ENCODE assay signal across 8 cellular contexts in the genomic region with DNA sequence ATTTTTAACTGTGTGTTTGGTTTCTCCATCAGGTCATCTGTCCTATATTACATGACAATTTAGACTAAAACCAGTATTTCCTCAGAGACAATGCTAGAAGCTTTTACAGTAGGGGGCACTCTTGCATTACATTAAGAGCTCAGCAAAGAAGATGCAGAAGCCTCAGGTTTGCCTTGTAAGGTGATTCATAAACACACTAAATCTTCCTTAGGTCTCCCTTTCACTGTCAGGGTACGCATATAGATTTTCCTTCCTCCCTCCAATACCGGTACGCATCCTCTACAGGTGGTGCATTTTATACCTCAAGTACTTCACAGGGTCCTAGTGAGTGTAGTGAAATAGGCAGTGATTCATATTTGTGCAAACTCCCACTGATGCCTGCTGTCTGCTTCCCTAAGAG. TPM values are rescaled to one million over a fixed set of nuclear protein-coding genes. Genes with fewer than 3 reads are reported as not detected.
DNase-seq lines count a peak whose midpoint lies in the region; ATAC-seq and TF ChIP-seq lines count a peak whose summit lies in the region.

No MANE protein-coding gene starts in this region.

- no peaks in the 10 kb centered on the region for H3K4me1 ChIP-seq in uterus

- DNase-seq in DMS114 treated with DMSO at 0.1 percent for 48 hours (lab: John Stamatoyannopoulos, UW; ENCODE audit: unreplicated experiment) (peak; percentile 31), NCI-H748 (lab: John Stamatoyannopoulos, UW; ENCODE audit: unreplicated experiment) (peak; percentile 65), amniotic stem cell (lab: John Stamatoyannopoulos, UW) (peak; percentile 55), left colon (no peak), uterus (no peak)

- ATAC-seq in HG03565 (IDR thresholded peaks at IDR 0.05; ENCODE audit: unreplicated experiment) (peak; percentile 38), left colon (peak; percentile 77), HG02642 (IDR thresholded peaks at IDR 0.05; ENCODE audit: poor library complexity, unreplicated experiment) (no peak)

- H3K27ac ChIP-seq in uterus, result no peak overlapping the region

- H3K36me3 ChIP-seq in uterus, result no peaks in the 10 kb centered on the region

- H3K27me3 ChIP-seq in uterus, result no peaks in the 10 kb centered on the region

- intact Hi-C loops in left colon (cut with DNase I, micrococcal nuclease), result no loop called here
- intact Hi-C loops in uterus (cut with DNase I; ENCODE audit: low total_unique reads), result no loop called here

- peak in 1 of 4 experiments; percentile 6 for TF ChIP-seq CTCF in uterus (IDR thresholded peaks at IDR 0.05)

- no peak overlapping the region for H3K4me3 ChIP-seq in uterus

- TF ChIP-seq POLR2A in GM19193 (IDR thresholded peaks at IDR 0.05; ENCODE audit: extremely low read depth, insufficient read depth, insufficient read length), result peak; percentile 17
- TF ChIP-seq POLR2A in uterus (IDR thresholded peaks at IDR 0.05), result no peak

- H3K9me3 ChIP-seq in uterus, result no peaks in the 10 kb centered on the region

RNA-seq across cellular contexts. Expression of a gene that starts 46.5 kb away (rescaled TPM):
- total RNA-seq in left colon (1 to 10 TPM; 1.7 to 6.0 TPM), uterus (1 to 10 TPM in 3 of 4 donors, under 1 TPM in 1; 0.29 to 4.3 (median 3.0) TPM)

Comparison
In these comparisons a context has a peak if more than half of its experiments do, and no peak if none do; other contexts are left out.
1. DNase-seq: peak in DMS114 treated with DMSO at 0.1 percent for 48 hours (single experiment), NCI-H748 (single experiment) and amniotic stem cell (single experiment); none in left colon (0 of 2) and uterus (0 of 2).